ENCODE assay signal across 9 cellular contexts in the genomic region with DNA sequence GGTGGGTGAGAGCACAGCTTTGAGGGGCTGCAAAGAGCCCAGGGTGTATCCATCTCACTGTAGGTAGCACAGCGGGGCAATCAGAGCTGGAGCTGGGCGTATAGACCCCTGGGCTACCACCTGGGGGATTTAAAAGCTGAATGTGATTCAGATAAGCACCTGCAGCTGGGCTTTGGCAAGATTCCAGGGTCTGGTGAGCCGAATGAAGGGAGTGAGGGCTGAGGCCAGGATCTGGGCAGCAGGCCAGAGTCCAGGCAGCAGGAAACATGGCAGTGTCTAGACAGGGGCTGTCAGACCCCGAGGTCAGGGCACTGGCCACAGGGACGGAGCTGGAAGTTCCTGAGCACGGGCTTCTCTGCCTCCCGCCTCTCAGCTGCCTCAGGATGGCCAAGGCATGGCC. TPM values are rescaled to one million over a fixed set of nuclear protein-coding genes. Genes with fewer than 3 reads are reported as not detected.
A peak's percentile ranks its signal among the peaks of the same experiment; 100 is the strongest.
DNase-seq lines count a peak whose midpoint lies in the region; TF ChIP-seq lines count a peak whose summit lies in the region.
"Had no signal": no experiment of that assay in that cellular context is flagged by ENCODE, and none has a peak within 500 bp of the region (broad histone marks: within the 10 kb centered on the region; RNA-seq: fewer than 3 reads in every experiment).

No MANE protein-coding gene starts in this region.

- TF ChIP-seq CTCF in stomach (IDR thresholded peaks at IDR 0.05) (no peak), GM20000 (IDR thresholded peaks at IDR 0.05; ENCODE audit: extremely low read depth, missing control alignments) (no peak)

- no peaks in the 10 kb centered on the region for H3K27me3 ChIP-seq in stomach
- H3K27me3 ChIP-seq: sigmoid colon had no signal

- TF ChIP-seq EP300 in stomach (IDR thresholded peaks at IDR 0.05): no peak

- intact Hi-C loops in cardiac septum (cut with DNase I): no loop called here
- intact Hi-C loops in stomach (cut with DNase I; ENCODE audit: low total_unique reads): no loop called here

- H3K4me1 ChIP-seq in stomach: peaks cover 33 to 58% (median 38%) of the 10 kb centered on the region in 4 donors

- no peak overlapping the region for H3K4me3 ChIP-seq in stomach
- H3K4me3 ChIP-seq: sigmoid colon had no signal

- peaks cover 0 to 4% (median 3%) of the 10 kb centered on the region in 4 donors for H3K36me3 ChIP-seq in stomach
- H3K36me3 ChIP-seq: sigmoid colon had no signal

- no peaks in the 10 kb centered on the region for H3K9me3 ChIP-seq in stomach
- H3K9me3 ChIP-seq: sigmoid colon had no signal

- WGBS in stomach, 5 donors: 21 to 36% (median 26%) methylated on average over 4 to 7 of the region's 7 CpGs

- TF ChIP-seq POLR2A in stomach (IDR thresholded peaks at IDR 0.05): no peak

- peak overlapping the region in 2 of 5 donors; percentile 14 to 80 for H3K27ac ChIP-seq in stomach

- peak; percentile 17 for DNase-seq in NCI-H2107 treated with DMSO at 0.1 percent for 48 hours (lab: John Stamatoyannopoulos, UW; ENCODE audit: unreplicated experiment)
- no peak for DNase-seq in NCI-H2107 (lab: John Stamatoyannopoulos, UW)
- peak; percentile 89 to 91 for DNase-seq in SHP77 (lab: John Stamatoyannopoulos, UW)
- DNase-seq in cardiac septum (ENCODE audit: low spot score): peak; percentile 80
- peak; percentile 89 for DNase-seq in stomach
- no peak for DNase-seq in mesenteric fat pad (ENCODE audit: low spot score)
- no peak for DNase-seq in GM20000 (ENCODE audit: low spot score)
- no peak for DNase-seq in SW 1271 (lab: John Stamatoyannopoulos, UW)
- DNase-seq: sigmoid colon had no signal

RNA-seq across cellular contexts. Expression of gene ASS1, which starts 8.7 kb away (rescaled TPM):
- total RNA-seq in cardiac septum (53.7 TPM), stomach (10 to 100 TPM in 4 of 5 donors, 1 to 10 TPM in 1; 9.8 to 88.8 (median 51.9) TPM), mesenteric fat pad (304 TPM)
- 100 to 1,000 TPM in 1 of 3 donors, 10 to 100 TPM in 2; 65.8 to 147 (median 94.4) TPM for polyA plus RNA-seq in stomach

Comparison
In these comparisons a context has a peak if more than half of its experiments do, and no peak if none do; other contexts are left out.
1. DNase-seq: peak in NCI-H2107 treated with DMSO at 0.1 percent for 48 hours (single experiment), SHP77 (2 of 2), cardiac septum (single experiment) and stomach (single experiment); none in NCI-H2107 (single experiment), mesenteric fat pad (single experiment), GM20000 (single experiment) and SW 1271 (0 of 2).